ENCODE assay signal across 8 cellular contexts in genomic region chr9:71768388-71769174, GRCh38. TPM values are rescaled to one million over a fixed set of nuclear protein-coding genes. Genes with fewer than 3 reads are reported as not detected.
DNase-seq lines count a peak whose midpoint lies in the region; ATAC-seq and TF ChIP-seq lines count a peak whose summit lies in the region.

TSS of gene CEMIP2 (minus strand) at chr9:71768513. CDS start at chr9:71750373, 18,140 bp downstream.

- peak; percentile 89 for DNase-seq in GM13977 (ENCODE audit: low spot score)
- peak; percentile 78 for DNase-seq in NCI-H1417 treated with DMSO at 0.1 percent for 48 hours (lab: John Stamatoyannopoulos, UW)
- peak in 56 of 58 donors; percentile 16 to 91 (median 82) for DNase-seq in anterior cingulate cortex (lab: John Stamatoyannopoulos, UW)
- peak; percentile 88 for DNase-seq in right atrium auricular region (ENCODE audit: low spot score)
- DNase-seq in putamen (ENCODE audit: low spot score) = peak; percentile 89
- DNase-seq in uterus = peak; percentile 87 to 88

- H3K4me1 ChIP-seq in right atrium auricular region = peaks cover 0 to 21% of the 10 kb centered on the region in 2 donors
- H3K4me1 ChIP-seq in uterus = peaks cover 0 to 3% of the 10 kb centered on the region in 2 donors

- H3K27ac ChIP-seq in right atrium auricular region (peak within 1 kb of the TSS; percentile 90 to 97), uterus (peak within 1 kb of the TSS; percentile 97 to 98)

- intact Hi-C loops in T-helper 2 cell treated with Interferon-gamma antibody and Interleukin-4, amounts not matched to agents 100 ng/mL and 5 ng/mL, for 36 hours (cut with micrococcal nuclease) = loop anchor here (1.0 to 10.0 kb wide), 13 partner anchors 15 to 1356 kb away; partner anchors contain the start of genes ABHD17B, C9orf85, KLF9 and ZFAND5
- intact Hi-C loops in uterus (cut with DNase I; ENCODE audit: low total_unique reads) = no loop called here

- H3K27me3 ChIP-seq in right atrium auricular region (no peaks in the 10 kb centered on the region), uterus (no peaks in the 10 kb centered on the region)

- H3K36me3 ChIP-seq in right atrium auricular region (no peaks in the 10 kb centered on the region), uterus (no peaks in the 10 kb centered on the region)

- peak; percentile 78 for TF ChIP-seq CTCF in GM13977 (IDR thresholded peaks at IDR 0.05; ENCODE audit: extremely low read depth, insufficient read depth, missing control alignments)
- TF ChIP-seq CTCF in right atrium auricular region (IDR thresholded peaks at IDR 0.05) = peak in 1 of 2 donors; percentile 61
- peak in 3 of 4 experiments; percentile 40 to 52 (median 50) for TF ChIP-seq CTCF in uterus (IDR thresholded peaks at IDR 0.05)

- ATAC-seq in HG02763 (IDR thresholded peaks at IDR 0.05; ENCODE audit: unreplicated experiment) = peak; percentile 67

- no peaks in the 10 kb centered on the region for H3K9me3 ChIP-seq in right atrium auricular region
- no peaks in the 10 kb centered on the region for H3K9me3 ChIP-seq in uterus

- H3K4me3 ChIP-seq in right atrium auricular region = peak within 1 kb of the TSS; percentile 74
- peak within 1 kb of the TSS; percentile 72 to 92 for H3K4me3 ChIP-seq in uterus

- in situ Hi-C loops in GM13977 (cut with MboI; ENCODE audit: low pct_unique_long_range_greater_than_20kb, low sequenced_read_pairs, unreplicated experiment) = loop anchor here (25.0 kb wide), 1 partner anchor 481 kb away; no protein-coding TSS in a partner anchor

- peak; percentile 90 to 93 for TF ChIP-seq POLR2A in uterus (IDR thresholded peaks at IDR 0.05)

RNA-seq across cellular contexts. Expression of gene CEMIP2, which starts in this region (rescaled TPM):
- 42.4 and 44.2 TPM in 2 replicates for total RNA-seq in T-helper 2 cell treated with Interferon-gamma antibody and Interleukin-4, amounts not matched to agents 100 ng/mL and 5 ng/mL, for 36 hours
- total RNA-seq in right atrium auricular region (10 to 100 TPM; 15.6 to 87.7 TPM), uterus (10 to 100 TPM in 3 of 4 donors, 1 to 10 TPM in 1; 7.4 to 50.7 (median 30.5) TPM)

Comparison
In these comparisons a context has a peak if more than half of its experiments do, and no peak if none do; other contexts are left out.
1. Peak in every context shown above with its lines: DNase-seq, ATAC-seq, H3K4me3 ChIP-seq and H3K27ac ChIP-seq.